11 cellular contexts compared by ENCODE assay signal in the genomic region with DNA sequence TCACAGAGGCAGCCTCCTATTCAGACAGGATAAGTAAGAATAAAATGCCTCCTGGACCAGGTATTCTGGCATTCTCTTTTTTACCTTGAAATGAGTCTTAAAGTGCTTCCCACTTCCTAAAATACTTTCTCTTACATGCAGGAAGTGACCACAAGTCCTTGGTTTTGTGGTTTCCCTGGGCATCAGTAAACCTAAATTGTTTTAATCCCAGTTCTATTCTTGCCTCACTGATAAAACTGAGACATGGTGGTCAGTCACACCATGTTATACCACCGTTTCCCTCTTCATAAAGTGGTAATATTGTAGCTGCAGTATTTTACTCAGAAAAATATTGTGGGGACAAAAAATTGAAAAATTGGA. TPM values are rescaled to one million over a fixed set of nuclear protein-coding genes. Genes with fewer than 3 reads are reported as not detected.
DNase-seq lines count a peak whose midpoint lies in the region; TF ChIP-seq lines count a peak whose summit lies in the region.
"Had no signal": no experiment of that assay in that cellular context is flagged by ENCODE, and none has a peak within 500 bp of the region (broad histone marks: within the 10 kb centered on the region; RNA-seq: fewer than 3 reads in every experiment).

No MANE protein-coding gene starts in this region.

- peak overlapping the region; percentile 68 for H3K4me3 Mint-ChIP-seq in activated T-helper 2 cell treated with anti-CD3 and anti-CD28 coated beads, Interferon-gamma antibody, Interleukin-2, Interleukin-4, amounts not matched to agents 10 μg/mL and 5 μg/mL and 100 μg/mL, durations not matched to agents 14 hours and 24 hours and 36 hours (ENCODE audit: low read depth)

- H3K36me3 Mint-ChIP-seq in activated T-helper 2 cell treated with anti-CD3 and anti-CD28 coated beads, Interferon-gamma antibody, Interleukin-2, Interleukin-4, amounts not matched to agents 10 μg/mL and 5 μg/mL and 100 μg/mL, durations not matched to agents 14 hours and 24 hours and 36 hours (ENCODE audit: low read depth), result no peaks in the 10 kb centered on the region

- H3K27me3 ChIP-seq in BLaER1 (no peaks in the 10 kb centered on the region), MM.1S (replicated peaks; ENCODE audit: insufficient read depth, low read length) (no peaks in the 10 kb centered on the region)
- H3K27me3 ChIP-seq: gastroesophageal sphincter, Peyer's patch had no signal

- H3K27ac ChIP-seq in BLaER1, result peak overlapping the region; percentile 68; the same call in 1 of the 2 replicates
- H3K27ac ChIP-seq in mesodermal cell (ENCODE audit: low read depth, low read length, severe bottlenecking), result peak overlapping the region; percentile 77
- no peak overlapping the region for H3K27ac ChIP-seq in MM.1S (ENCODE audit: low read length)

- no peak for DNase-seq in activated T-helper 2 cell treated with anti-CD3 and anti-CD28 coated beads, Interferon-gamma antibody, Interleukin-2, Interleukin-4, amounts not matched to agents 10 μg/mL and 5 μg/mL and 100 μg/mL, durations not matched to agents 14 hours and 24 hours and 36 hours (ENCODE audit: low spot score)
- no peak for DNase-seq in MM.1S
- DNase-seq in NCI-H510A treated with DMSO at 0.1 percent for 48 hours (lab: John Stamatoyannopoulos, UW), result no peak
- DNase-seq in NCI-H82 treated with DMSO at 0.1 percent for 48 hours (lab: John Stamatoyannopoulos, UW; ENCODE audit: unreplicated experiment), result no peak
- no peak for DNase-seq in NCI-H1048 (lab: John Stamatoyannopoulos, UW)
- DNase-seq: Peyer's patch had no signal

- H3K79me2 ChIP-seq in MM.1S (ENCODE audit: low read length), result no peaks in the 10 kb centered on the region

- H3K4me3 ChIP-seq in BLaER1 (no peak overlapping the region), mesodermal cell (ENCODE audit: extremely low read depth, insufficient read depth, low read length, poor library complexity, severe bottlenecking) (no peak overlapping the region), MM.1S (ENCODE audit: low read length) (no peak overlapping the region)

- intact Hi-C loops in activated T-helper 2 cell treated with anti-CD3 and anti-CD28 coated beads, Interferon-gamma antibody, Interleukin-2, Interleukin-4, amounts not matched to agents 10 μg/mL and 5 μg/mL and 100 μg/mL, durations not matched to agents 14 hours and 24 hours and 36 hours (cut with micrococcal nuclease), result no loop called here

- H3K27ac Mint-ChIP-seq in activated T-helper 2 cell treated with anti-CD3 and anti-CD28 coated beads, Interferon-gamma antibody, Interleukin-2, Interleukin-4, amounts not matched to agents 10 μg/mL and 5 μg/mL and 100 μg/mL, durations not matched to agents 14 hours and 24 hours and 36 hours, result no peak overlapping the region

- no peaks in the 10 kb centered on the region for H3K9me3 Mint-ChIP-seq in activated T-helper 2 cell treated with anti-CD3 and anti-CD28 coated beads, Interferon-gamma antibody, Interleukin-2, Interleukin-4, amounts not matched to agents 10 μg/mL and 5 μg/mL and 100 μg/mL, durations not matched to agents 14 hours and 24 hours and 36 hours

- H2AFZ ChIP-seq in MM.1S (ENCODE audit: low read length), result no peak overlapping the region

- H3K9me3 ChIP-seq in BLaER1 (no peaks in the 10 kb centered on the region), ES-I3 (ENCODE audit: control insufficient read depth, insufficient read depth, low read length) (no peaks in the 10 kb centered on the region), mesodermal cell (ENCODE audit: control insufficient read depth, low read length) (no peaks in the 10 kb centered on the region), MM.1S (replicated peaks; ENCODE audit: insufficient read depth, low read length) (no peaks in the 10 kb centered on the region)
- H3K9me3 ChIP-seq: gastroesophageal sphincter, Peyer's patch had no signal

- H3K36me3 ChIP-seq in BLaER1 (peaks cover 24% of the 10 kb centered on the region; the same call in 1 of the 2 replicates), ES-I3 (ENCODE audit: insufficient read depth, low read length) (peaks cover 12% of the 10 kb centered on the region; the same call in 1 of the 2 replicates), mesodermal cell (ENCODE audit: control insufficient read depth, insufficient read depth, low read length) (peaks cover 25% of the 10 kb centered on the region), MM.1S (replicated peaks; ENCODE audit: insufficient read depth, low read length) (no peaks in the 10 kb centered on the region)
- H3K36me3 ChIP-seq: Peyer's patch had no signal

- H3K9me2 ChIP-seq in MM.1S (replicated peaks; ENCODE audit: insufficient read depth, low read length), result no peaks in the 10 kb centered on the region

- H3K4me1 ChIP-seq in BLaER1 (peaks cover 27% of the 10 kb centered on the region), ES-I3 (ENCODE audit: insufficient read depth, low read length) (peaks cover 21% of the 10 kb centered on the region), mesodermal cell (ENCODE audit: control insufficient read depth, insufficient read depth, low read length, poor library complexity, severe bottlenecking) (peaks cover 16% of the 10 kb centered on the region), MM.1S (ENCODE audit: low read length) (no peaks in the 10 kb centered on the region)

- H4K20me1 ChIP-seq in BLaER1 (no peaks in the 10 kb centered on the region), MM.1S (ENCODE audit: insufficient read depth, low read length) (no peaks in the 10 kb centered on the region)

- H3K9ac ChIP-seq in BLaER1, result no peak overlapping the region
- H3K9ac ChIP-seq in ES-I3 (ENCODE audit: low read depth, low read length), result peak overlapping the region; percentile 59; the same call in 1 of the 2 replicates
- no peak overlapping the region for H3K9ac ChIP-seq in MM.1S (ENCODE audit: low read length)

- H3F3A ChIP-seq in MM.1S (ENCODE audit: insufficient read depth, low read length), result no peaks in the 10 kb centered on the region

- H3K4me2 ChIP-seq in BLaER1, result peak overlapping the region; percentile 85
- no peak overlapping the region for H3K4me2 ChIP-seq in MM.1S (ENCODE audit: low read depth, low read length)

- no CpG with 5 or more reads among the region's 1 CpG for WGBS in mesodermal cell (ENCODE audit: insufficient coverage in 2 of 2), 2 experiments

- H3K27me3 Mint-ChIP-seq in activated T-helper 2 cell treated with anti-CD3 and anti-CD28 coated beads, Interferon-gamma antibody, Interleukin-2, Interleukin-4, amounts not matched to agents 10 μg/mL and 5 μg/mL and 100 μg/mL, durations not matched to agents 14 hours and 24 hours and 36 hours (ENCODE audit: low read depth), result peaks cover 17% of the 10 kb centered on the region

- peaks cover 13% of the 10 kb centered on the region for H3K4me1 Mint-ChIP-seq in activated T-helper 2 cell treated with anti-CD3 and anti-CD28 coated beads, Interferon-gamma antibody, Interleukin-2, Interleukin-4, amounts not matched to agents 10 μg/mL and 5 μg/mL and 100 μg/mL, durations not matched to agents 14 hours and 24 hours and 36 hours (ENCODE audit: low read depth)

- TF ChIP-seq CTCF in MM.1S (IDR thresholded peaks at IDR 0.05; ENCODE audit: low read length), result no peak

RNA-seq across cellular contexts. Expression of a gene that starts 1.2 kb away (rescaled TPM):
- 2.6 and 2.7 TPM in 2 replicates for total RNA-seq in activated T-helper 2 cell treated with anti-CD3 and anti-CD28 coated beads, Interferon-gamma antibody, Interleukin-2, Interleukin-4, amounts not matched to agents 10 μg/mL and 5 μg/mL and 100 μg/mL, durations not matched to agents 14 hours and 24 hours and 36 hours
- polyA plus RNA-seq in mesodermal cell (2013, experiment 1 of 2), result 57.8 TPM
- 52.8 TPM for polyA plus RNA-seq in mesodermal cell (2013, experiment 2 of 2)

RNA-seq across cellular contexts. Expression of a gene that starts 16.2 kb away (rescaled TPM):
- total RNA-seq in activated T-helper 2 cell treated with anti-CD3 and anti-CD28 coated beads, Interferon-gamma antibody, Interleukin-2, Interleukin-4, amounts not matched to agents 10 μg/mL and 5 μg/mL and 100 μg/mL, durations not matched to agents 14 hours and 24 hours and 36 hours, result 76.7 and 80.5 TPM in 2 replicates
- polyA plus RNA-seq in mesodermal cell (2013, experiment 1 of 2), result 57.8 TPM
- 54.6 TPM for polyA plus RNA-seq in mesodermal cell (2013, experiment 2 of 2)

RNA-seq across cellular contexts. Expression of a gene that starts 50.3 kb away (rescaled TPM):
- 68.1 and 70.1 TPM in 2 replicates for total RNA-seq in activated T-helper 2 cell treated with anti-CD3 and anti-CD28 coated beads, Interferon-gamma antibody, Interleukin-2, Interleukin-4, amounts not matched to agents 10 μg/mL and 5 μg/mL and 100 μg/mL, durations not matched to agents 14 hours and 24 hours and 36 hours
- polyA plus RNA-seq in mesodermal cell (2013, experiment 1 of 2), result 53.8 TPM
- 49.4 TPM for polyA plus RNA-seq in mesodermal cell (2013, experiment 2 of 2)

RNA-seq across cellular contexts. Expression of a gene that starts 50.5 kb away (rescaled TPM):
- total RNA-seq in activated T-helper 2 cell treated with anti-CD3 and anti-CD28 coated beads, Interferon-gamma antibody, Interleukin-2, Interleukin-4, amounts not matched to agents 10 μg/mL and 5 μg/mL and 100 μg/mL, durations not matched to agents 14 hours and 24 hours and 36 hours, result 27.4 and 30.5 TPM in 2 replicates
- 24.9 TPM for polyA plus RNA-seq in mesodermal cell (2013, experiment 1 of 2)
- 26.8 TPM for polyA plus RNA-seq in mesodermal cell (2013, experiment 2 of 2)

RNA-seq across cellular contexts. Expression of a gene that starts 52.6 kb away (rescaled TPM):
- total RNA-seq in activated T-helper 2 cell treated with anti-CD3 and anti-CD28 coated beads, Interferon-gamma antibody, Interleukin-2, Interleukin-4, amounts not matched to agents 10 μg/mL and 5 μg/mL and 100 μg/mL, durations not matched to agents 14 hours and 24 hours and 36 hours, result not detected in 2 replicates
- not detected for polyA plus RNA-seq in mesodermal cell (2013, experiment 1 of 2)
- polyA plus RNA-seq in mesodermal cell (2013, experiment 2 of 2), result not detected
- total RNA-seq: gastroesophageal sphincter, lung microvascular endothelial cell, Peyer's patch had no signal
